Comparison of ENCODE assay signal across 8 cellular contexts in the genomic region with DNA sequence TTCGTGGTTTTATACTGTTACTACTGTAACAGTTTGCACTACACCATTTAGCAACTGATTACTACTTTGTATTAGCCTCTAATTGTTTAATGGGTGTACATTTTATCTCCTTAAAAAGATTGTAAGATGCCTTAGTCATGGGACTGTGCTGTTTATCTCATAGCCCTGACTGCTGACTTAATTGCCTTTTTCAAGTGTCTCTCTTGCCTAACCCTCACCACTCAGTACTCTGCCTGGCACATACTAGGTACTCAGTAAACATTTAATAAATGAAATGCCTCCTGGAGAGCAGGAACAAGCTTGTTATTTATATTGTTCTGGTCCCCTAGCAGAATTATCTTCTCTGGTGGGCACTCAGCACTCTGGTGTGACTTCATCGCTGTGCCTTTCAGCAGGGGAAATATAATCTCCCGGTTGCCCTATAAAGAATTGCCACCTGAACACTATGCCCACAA. TPM values are rescaled to one million over a fixed set of nuclear protein-coding genes. Genes with fewer than 3 reads are reported as not detected.
DNase-seq lines count a peak whose midpoint lies in the region; ATAC-seq and TF ChIP-seq lines count a peak whose summit lies in the region.
"Had no signal": no experiment of that assay in that cellular context is flagged by ENCODE, and none has a peak within 500 bp of the region (broad histone marks: within the 10 kb centered on the region; RNA-seq: fewer than 3 reads in every experiment).

No MANE protein-coding gene starts in this region.

- peak overlapping the region; percentile 95 for H3K4me2 ChIP-seq in HCT116 (ENCODE audit: low read length)

- no peaks in the 10 kb centered on the region for H3K9me2 ChIP-seq in HCT116 (ENCODE audit: insufficient read depth)

- RAD21 ChIA-PET in HCT116 (lab: Charles Lee; ENCODE audit: low non-redundant PET in 1 of 2, low total read pairs in 2 of 2, uncharacterized antibody in 2 of 2, unreplicated experiment in 2 of 2) = no interaction called here

- no peak for DNase-seq in HCT116 (ENCODE audit: low read depth, low spot score)
- peak; percentile 44 for DNase-seq in NCI-H748 (lab: John Stamatoyannopoulos, UW; ENCODE audit: unreplicated experiment)
- no peak for DNase-seq in progenitor cell of endocrine pancreas (ENCODE audit: low spot score, unreplicated experiment)
- no peak for DNase-seq in stimulated activated CD4-positive, alpha-beta T cell treated with anti-CD3 and anti-CD28 coated beads, Interleukin-15, amount 100 ng/mL, for 24 hours
- no peak for DNase-seq in activated gamma-delta T cell (lab: John Stamatoyannopoulos, UW)

- peak overlapping the region; percentile 85 for H3K4me3 Mint-ChIP-seq in progenitor cell of endocrine pancreas (ENCODE audit: low read depth)

- peak overlapping the region; percentile 98 for H3K27ac Mint-ChIP-seq in progenitor cell of endocrine pancreas

- 0 out of 2 replicates have a peak, but pooled peaks cover 5% of the 10 kb centered on the region for H4K20me1 ChIP-seq in HCT116 (ENCODE audit: insufficient read depth)

- TF ChIP-seq CTCF in HCT116 (IDR thresholded peaks at IDR 0.05 in 2 of 3, conservative IDR thresholded peaks at IDR 0.05 in 1 of 3; ENCODE audit: borderline replicate concordance in 1 of 3, insufficient read depth in 1 of 3, low read depth in 2 of 3, low read length in 2 of 3) (no peak), progenitor cell of endocrine pancreas (IDR thresholded peaks at IDR 0.05; ENCODE audit: unreplicated experiment) (no peak)

- no peaks in the 10 kb centered on the region for H3K36me3 Mint-ChIP-seq in progenitor cell of endocrine pancreas (ENCODE audit: insufficient read depth)

- no peaks in the 10 kb centered on the region for H3K9me3 Mint-ChIP-seq in progenitor cell of endocrine pancreas (ENCODE audit: low read depth)

- H3K79me2 ChIP-seq in HCT116 (ENCODE audit: insufficient read depth, low read length) = peaks cover 45% of the 10 kb centered on the region

- peak overlapping the region; percentile 88; the same call in 1 of the 2 replicates for H3K27ac ChIP-seq in HCT116 (ENCODE audit: low read depth, low read length)
- H3K27ac ChIP-seq in duodenal mucosa (ENCODE audit: low read depth, low read length) = no peak overlapping the region
- H3K27ac ChIP-seq: thoracic aorta had no signal

- BruUV-seq in HCT116 (replicated peaks; lab: Mats Ljungman, UMichigan) = no TSS peak

- ATAC-seq in HCT116 (no peak), HG03175 (IDR thresholded peaks at IDR 0.05; ENCODE audit: unreplicated experiment) (no peak)

- intact Hi-C loops in HCT116 (cut with micrococcal nuclease) = no loop called here

- no peak for TF ChIP-seq POLR2A in HCT116 (IDR thresholded peaks at IDR 0.05; ENCODE audit: borderline replicate concordance, extremely low read depth, insufficient read depth, insufficient read length)

- H3K27me3 ChIP-seq in HCT116 (ENCODE audit: insufficient read depth, low read length) (no peaks in the 10 kb centered on the region), duodenal mucosa (ENCODE audit: control insufficient read depth in 1 of 2, insufficient read depth in 2 of 2, low read length in 2 of 2) (no peaks in the 10 kb centered on the region)

- no peaks in the 10 kb centered on the region for H3K27me3 Mint-ChIP-seq in progenitor cell of endocrine pancreas

- H3K9ac ChIP-seq in HCT116 (ENCODE audit: low read length) (peak overlapping the region; percentile 81), duodenal mucosa (ENCODE audit: low read depth in 1 of 2, low read length in 2 of 2) (peak overlapping the region; percentile 88 to 89)

- H3K36me3 ChIP-seq in HCT116 (ENCODE audit: control insufficient read depth in 1 of 2, insufficient read depth in 2 of 2, low read length in 2 of 2) (no peaks in the 10 kb centered on the region), duodenal mucosa (ENCODE audit: control insufficient read depth in 1 of 2, insufficient read depth in 2 of 2, low read length in 2 of 2) (no peaks in the 10 kb centered on the region)
- H3K36me3 ChIP-seq: thoracic aorta had no signal

- POLR2A ChIA-PET in HCT116 (lab: Charles Lee) = no interaction called here

- H3K4me1 ChIP-seq in HCT116 (ENCODE audit: control insufficient read depth in 1 of 2, insufficient read depth in 2 of 2, low read length in 2 of 2) = peaks cover 17 to 36% of the 10 kb centered on the region in 2 experiments
- peaks cover 36 to 39% of the 10 kb centered on the region in 2 donors for H3K4me1 ChIP-seq in duodenal mucosa (ENCODE audit: control insufficient read depth in 1 of 2, insufficient read depth in 2 of 2, low read length in 2 of 2)

- peaks cover 44% of the 10 kb centered on the region for H3K4me1 Mint-ChIP-seq in progenitor cell of endocrine pancreas (ENCODE audit: low read depth)

- H3K4me3 ChIP-seq in HCT116 (replicated peaks in 1 of 2; ENCODE audit: low read depth in 1 of 2, low read length in 2 of 2) (peak overlapping the region; percentile 94 to 96), duodenal mucosa (ENCODE audit: low read depth in 1 of 2, low read length in 2 of 2) (peak overlapping the region; percentile 79 to 95)

- TF ChIP-seq RAD21 in HCT116 (IDR thresholded peaks at IDR 0.05; ENCODE audit: low read depth) = no peak

- no peaks in the 10 kb centered on the region for H3K9me3 ChIP-seq in HCT116 (ENCODE audit: control insufficient read depth in 1 of 2, insufficient read depth in 1 of 2, low read depth in 1 of 2, low read length in 2 of 2)
- H3K9me3 ChIP-seq in duodenal mucosa (ENCODE audit: control insufficient read depth in 1 of 2, low read length in 2 of 2) = no peaks in the 10 kb centered on the region
- H3K9me3 ChIP-seq: thoracic aorta had no signal

- no peak overlapping the region for H2AFZ ChIP-seq in HCT116 (ENCODE audit: low read depth, low read length, poor library complexity, severe bottlenecking)

- CTCF ChIA-PET in HCT116 (lab: Charles Lee) = no interaction called here

TF ChIP-seq in HCT116, 20 proteins besides CTCF, POLR2A, EP300 and RAD21:
- no peak for TF ChIP-seq SP1 (IDR thresholded peaks at IDR 0.05; ENCODE audit: low read depth)
- TF ChIP-seq FOSL1 (IDR thresholded peaks at IDR 0.05; ENCODE audit: low read depth) = no peak
- TF ChIP-seq CBX3 (IDR thresholded peaks at IDR 0.05; ENCODE audit: low read depth) = no peak
- TF ChIP-seq, protein P1, sequence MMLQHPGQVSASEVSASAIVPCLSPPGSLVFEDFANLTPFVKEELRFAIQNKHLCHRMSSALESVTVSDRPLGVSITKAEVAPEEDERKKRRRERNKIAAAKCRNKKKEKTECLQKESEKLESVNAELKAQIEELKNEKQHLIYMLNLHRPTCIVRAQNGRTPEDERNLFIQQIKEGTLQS (IDR thresholded peaks at IDR 0.05) = no peak
- no peak for TF ChIP-seq EGR1 (IDR thresholded peaks at IDR 0.05; ENCODE audit: low read depth)
- TF ChIP-seq JUND (IDR thresholded peaks at IDR 0.05) = no peak
- no peak for TF ChIP-seq EZH2 (IDR thresholded peaks at IDR 0.05)
- no peak for TF ChIP-seq YY1 (IDR thresholded peaks at IDR 0.05; ENCODE audit: extremely low read depth, insufficient replicate concordance, low read depth, low read length)
- no peak for TF ChIP-seq EZH2phosphoT487 (IDR thresholded peaks at IDR 0.05; ENCODE audit: borderline replicate concordance)
- no peak for TF ChIP-seq SRF (IDR thresholded peaks at IDR 0.05; ENCODE audit: low read depth)
- no peak for TF ChIP-seq CEBPB (IDR thresholded peaks at IDR 0.05; ENCODE audit: low read depth)
- TF ChIP-seq, protein P2, sequence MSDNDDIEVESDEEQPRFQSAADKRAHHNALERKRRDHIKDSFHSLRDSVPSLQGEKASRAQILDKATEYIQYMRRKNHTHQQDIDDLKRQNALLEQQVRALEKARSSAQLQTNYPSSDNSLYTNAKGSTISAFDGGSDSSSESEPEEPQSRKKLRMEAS (IDR thresholded peaks at IDR 0.05) = no peak
- no peak for TF ChIP-seq POLR2AphosphoS5 (IDR thresholded peaks at IDR 0.05; ENCODE audit: low read depth, low read length)
- TF ChIP-seq, protein P3, sequence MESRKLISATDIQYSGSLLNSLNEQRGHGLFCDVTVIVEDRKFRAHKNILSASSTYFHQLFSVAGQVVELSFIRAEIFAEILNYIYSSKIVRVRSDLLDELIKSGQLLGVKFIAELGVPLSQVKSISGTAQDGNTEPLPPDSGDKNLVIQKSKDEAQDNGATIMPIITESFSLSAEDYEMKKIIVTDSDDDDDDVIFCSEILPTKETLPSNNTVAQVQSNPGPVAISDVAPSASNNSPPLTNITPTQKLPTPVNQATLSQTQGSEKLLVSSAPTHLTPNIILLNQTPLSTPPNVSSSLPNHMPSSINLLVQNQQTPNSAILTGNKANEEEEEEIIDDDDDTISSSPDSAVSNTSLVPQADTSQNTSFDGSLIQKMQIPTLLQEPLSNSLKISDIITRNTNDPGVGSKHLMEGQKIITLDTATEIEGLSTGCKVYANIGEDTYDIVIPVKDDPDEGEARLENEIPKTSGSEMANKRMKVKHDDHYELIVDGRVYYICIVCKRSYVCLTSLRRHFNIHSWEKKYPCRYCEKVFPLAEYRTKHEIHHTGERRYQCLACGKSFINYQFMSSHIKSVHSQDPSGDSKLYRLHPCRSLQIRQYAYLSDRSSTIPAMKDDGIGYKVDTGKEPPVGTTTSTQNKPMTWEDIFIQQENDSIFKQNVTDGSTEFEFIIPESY (IDR thresholded peaks at IDR 0.05; ENCODE audit: extremely low read depth, insufficient replicate concordance, low read length) = no peak
- TF ChIP-seq ELF1 (IDR thresholded peaks at IDR 0.05; ENCODE audit: borderline replicate concordance, low read depth) = no peak

RNA-seq across cellular contexts. Expression of a gene that starts 1.7 kb away (rescaled TPM):
- total RNA-seq in HCT116 (2021; ENCODE audit: unreplicated experiment) (65.9 TPM), progenitor cell of endocrine pancreas (48.7 and 49.3 TPM in 2 replicates)
- 25.7 and 28.4 TPM in 2 replicates for polyA plus RNA-seq in HCT116 (2012)
